26 cellular contexts compared by ENCODE assay signal in the genomic region with DNA sequence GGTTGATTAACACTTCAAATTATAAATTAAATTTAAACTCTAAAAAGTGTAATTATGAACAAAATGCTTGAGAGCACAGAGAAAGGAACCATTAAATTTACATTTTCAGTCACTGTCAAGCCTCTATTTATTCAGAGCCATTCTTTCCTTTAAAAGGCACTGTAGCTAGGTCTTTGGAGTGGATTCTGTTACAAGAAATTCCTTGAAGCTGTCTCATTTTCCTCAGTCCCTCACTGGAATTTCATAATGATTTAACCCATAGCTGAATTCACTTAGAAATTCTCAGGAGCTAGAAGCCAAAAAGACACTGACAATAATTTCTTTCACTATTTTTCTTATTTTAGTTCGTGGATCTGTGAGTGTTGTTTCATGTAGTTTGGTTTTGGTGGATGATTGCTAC.
A peak's percentile ranks its signal among the peaks of the same experiment; 100 is the strongest.
DNase-seq lines count a peak whose midpoint lies in the region; ATAC-seq and TF ChIP-seq lines count a peak whose summit lies in the region.
"Had no signal": no experiment of that assay in that cellular context is flagged by ENCODE, and none has a peak within 500 bp of the region (broad histone marks: within the 10 kb centered on the region; RNA-seq: fewer than 3 reads in every experiment).

No MANE protein-coding gene starts in this region.

- H4K20me1 ChIP-seq in Karpas-422 (ENCODE audit: insufficient read depth, low read depth, low read length) = no peaks in the 10 kb centered on the region

- H2BK15ac ChIP-seq in mesenchymal stem cell (ENCODE audit: low read depth, poor library complexity, severe bottlenecking) = no peak overlapping the region

- no peak for TF ChIP-seq CTCF in AG10803 (conservative IDR thresholded peaks at IDR 0.05; ENCODE audit: low read length)
- TF ChIP-seq CTCF in cardiac fibroblast (IDR thresholded peaks at IDR 0.05; ENCODE audit: low read depth, low read length) = no peak
- no peak for TF ChIP-seq CTCF in right atrium auricular region (IDR thresholded peaks at IDR 0.05)
- no peak for TF ChIP-seq CTCF in RWPE1 (conservative IDR thresholded peaks at IDR 0.05; ENCODE audit: low read depth)

- no peak for ATAC-seq in HG03139 (IDR thresholded peaks at IDR 0.05; ENCODE audit: unreplicated experiment)
- ATAC-seq: A549; effector memory CD8-positive, alpha-beta T cell; WTC11 had no signal

- H4K8ac ChIP-seq in mesenchymal stem cell (ENCODE audit: low read length) = no peak overlapping the region

- H4K91ac ChIP-seq in mesenchymal stem cell (ENCODE audit: low read length) = no peak overlapping the region

- no peak overlapping the region for H3K14ac ChIP-seq in mesenchymal stem cell (ENCODE audit: low read length in 2 of 2)

- DNase-seq in AG10803 (ENCODE audit: low read depth) = peak; percentile 59
- DNase-seq in Karpas-422 = peak; percentile 51
- peak; percentile 35 to 37 for DNase-seq in cardiac fibroblast (ENCODE audit: low read depth in 2 of 2)
- peak; percentile 24 for DNase-seq in mesenchymal stem cell
- DNase-seq in activated CD8-positive, alpha-beta memory T cell treated with anti-CD3 and anti-CD28 coated beads, Interleukin-2, amount 50 U/mL, for 4 hours = no peak
- DNase-seq in right atrium auricular region (ENCODE audit: low spot score) = no peak
- DNase-seq in RWPE1 (ENCODE audit: low spot score) = no peak
- DNase-seq: activated CD4-positive, alpha-beta T cell treated with anti-CD3 and anti-CD28 coated beads, Interleukin-2, amount 50 U/mL, for 48 hours; activated gamma-delta T cell treated with Interleukin-2 at 50 U/mL for 16 hours; activated T-cell treated with anti-CD3 and anti-CD28 coated beads for 4 hours; amniotic stem cell; CD4-positive, CD25-positive, alpha-beta regulatory T cell; cerebellar nuclear complex; DMS53; effector memory CD8-positive, alpha-beta T cell; islet precursor cell; NCI-H1436; NCI-H2171; NCI-H526 treated with DMSO at 0.1 percent for 48 hours; retina had no signal

- H2BK12ac ChIP-seq in mesenchymal stem cell (ENCODE audit: low read length in 2 of 2) = no peak overlapping the region

- no CpG with 5 or more reads among the region's 1 CpG for WGBS in mesenchymal stem cell

- H3K79me2 ChIP-seq in Karpas-422 (ENCODE audit: low read length) = no peaks in the 10 kb centered on the region
- H3K79me2 ChIP-seq: hepatocyte had no signal

- H3K9me3 ChIP-seq in Karpas-422 (ENCODE audit: low read length) (no peaks in the 10 kb centered on the region), mesenchymal stem cell (ENCODE audit: control insufficient read depth, low read length) (no peaks in the 10 kb centered on the region), right atrium auricular region (no peaks in the 10 kb centered on the region)
- H3K9me3 ChIP-seq: A549, SJSA1, suprapubic skin had no signal

- peak overlapping the region; percentile 68 for H3K27ac ChIP-seq in Karpas-422 (ENCODE audit: low read length)
- H3K27ac ChIP-seq in mesenchymal stem cell (ENCODE audit: low read length, poor library complexity, severe bottlenecking) = no peak overlapping the region
- no peak overlapping the region for H3K27ac ChIP-seq in right atrium auricular region
- H3K27ac ChIP-seq in RWPE1 = no peak overlapping the region
- H3K27ac ChIP-seq: A549, hepatocyte, SJSA1, suprapubic skin had no signal

- H3K27me3 ChIP-seq in Karpas-422 (ENCODE audit: low read length) (no peaks in the 10 kb centered on the region), mesenchymal stem cell (ENCODE audit: control insufficient read depth in 1 of 2, insufficient read depth in 1 of 2, low read length in 2 of 2) (no peaks in the 10 kb centered on the region), right atrium auricular region (no peaks in the 10 kb centered on the region)
- H3K27me3 ChIP-seq: hepatocyte, SJSA1, suprapubic skin had no signal

- no peak overlapping the region for H3K23ac ChIP-seq in mesenchymal stem cell (ENCODE audit: low read length in 2 of 2)

- peak overlapping the region; percentile 35; the same call in 1 of the 2 replicates for H2AFZ ChIP-seq in Karpas-422 (ENCODE audit: low read length)
- no peak overlapping the region for H2AFZ ChIP-seq in mesenchymal stem cell (ENCODE audit: low read depth, low read length)
- H2AFZ ChIP-seq: hepatocyte had no signal

- no peak overlapping the region for H2BK5ac ChIP-seq in mesenchymal stem cell (ENCODE audit: low read depth, low read length, poor library complexity, severe bottlenecking)

- POLR2A ChIA-PET in RWPE1 (lab: Yijun Ruan, JAX; ENCODE audit: low non-redundant PET) = no interaction called here

- H3K9me2 ChIP-seq in Karpas-422 (replicated peaks; ENCODE audit: insufficient read depth, low read length) = no peaks in the 10 kb centered on the region

- H3K18ac ChIP-seq in mesenchymal stem cell (ENCODE audit: low read depth in 1 of 2, low read length in 2 of 2) = no peak overlapping the region

- H3K9ac ChIP-seq in Karpas-422 (ENCODE audit: low read length) (0 out of 2 replicates have a peak overlapping the region, but pooled peaks have one; percentile 14), mesenchymal stem cell (ENCODE audit: low read length) (no peak overlapping the region)

- H3K4me2 ChIP-seq in Karpas-422 (ENCODE audit: low read depth, low read length, poor library complexity, severe bottlenecking) (peak overlapping the region; percentile 52), mesenchymal stem cell (ENCODE audit: low read length, poor library complexity, severe bottlenecking) (no peak overlapping the region)
- H3K4me2 ChIP-seq: A549, hepatocyte had no signal

- H3K79me1 ChIP-seq in mesenchymal stem cell (replicated peaks; ENCODE audit: low read length, poor library complexity, severe bottlenecking) = no peaks in the 10 kb centered on the region

- no peak overlapping the region for H3K4ac ChIP-seq in mesenchymal stem cell (ENCODE audit: low read depth in 1 of 2, low read length in 2 of 2)

- H3K4me1 ChIP-seq in Karpas-422 (ENCODE audit: low read length) (peaks cover 64% of the 10 kb centered on the region), mesenchymal stem cell (ENCODE audit: control insufficient read depth, insufficient read depth, low read depth, low read length) (peaks cover 3% of the 10 kb centered on the region), right atrium auricular region (peaks cover 0 to 20% of the 10 kb centered on the region in 2 donors)
- H3K4me1 ChIP-seq: SJSA1 had no signal

- CTCF ChIA-PET in RWPE1 (lab: Yijun Ruan, JAX) = interaction anchor here (0.7 to 1.2 kb wide), 2 partner anchors 13 to 309 kb away, joined by 4 to 5 read pairs; no protein-coding TSS in a partner anchor

- no peak overlapping the region for H2AK5ac ChIP-seq in mesenchymal stem cell (ENCODE audit: low read length, severe bottlenecking)

- H3K36me3 ChIP-seq in Karpas-422 (ENCODE audit: insufficient read depth, low read length) (no peaks in the 10 kb centered on the region), mesenchymal stem cell (ENCODE audit: control insufficient read depth in 1 of 2, insufficient read depth in 2 of 2, low read depth in 1 of 2, low read length in 2 of 2) (no peaks in the 10 kb centered on the region), right atrium auricular region (no peaks in the 10 kb centered on the region)
- H3K36me3 ChIP-seq: SJSA1, suprapubic skin had no signal

- no peak overlapping the region for H2BK120ac ChIP-seq in mesenchymal stem cell (ENCODE audit: low read depth, low read length)

- H3K4me3 ChIP-seq in AG10803 (ENCODE audit: low read length) = no peak overlapping the region
- no peak overlapping the region for H3K4me3 ChIP-seq in Karpas-422 (ENCODE audit: low read length)
- no peak overlapping the region for H3K4me3 ChIP-seq in cardiac fibroblast (replicated peaks in 1 of 2; ENCODE audit: low read depth in 2 of 2, low read length in 2 of 2)
- no peak overlapping the region for H3K4me3 ChIP-seq in mesenchymal stem cell (ENCODE audit: insufficient read depth in 1 of 2, low read depth in 1 of 2, low read length in 2 of 2)
- no peak overlapping the region for H3K4me3 ChIP-seq in right atrium auricular region
- H3K4me3 ChIP-seq: A549, hepatocyte, SJSA1, suprapubic skin had no signal

Comparison
In these comparisons a context has a peak if more than half of its experiments do, and no peak if none do; other contexts are left out.
1. DNase-seq: peak in AG10803 (single experiment), Karpas-422 (single experiment), cardiac fibroblast (2 of 2) and mesenchymal stem cell (single experiment); none in activated CD8-positive, alpha-beta memory T cell treated with anti-CD3 and anti-CD28 coated beads, Interleukin-2, amount 50 U/mL, for 4 hours (single experiment), right atrium auricular region (single experiment) and RWPE1 (single experiment).